In genomic region chr2:149765636-149766035, GRCh38 we compare ENCODE assay signal across 22 cellular contexts.
DNase-seq lines count a peak whose midpoint lies in the region; ATAC-seq, FAIRE-seq and TF ChIP-seq lines count a peak whose summit lies in the region.
"Had no signal": no experiment of that assay in that cellular context is flagged by ENCODE, and none has a peak within 500 bp of the region (broad histone marks: within the 10 kb centered on the region; RNA-seq: fewer than 3 reads in every experiment).

No MANE protein-coding gene starts in this region.

- no peak overlapping the region for H3K56ac ChIP-seq in H1 (replicated peaks; ENCODE audit: insufficient read length, low read depth, low read length)

- no TSS peak for BruUV-seq in HCT116 (replicated peaks; lab: Mats Ljungman, UMichigan)
- no TSS peak for BruUV-seq in Caco-2 (replicated peaks; lab: Mats Ljungman, UMichigan)

- H3K27me3 Mint-ChIP-seq in activated CD8-positive, alpha-beta T cell treated with anti-CD3 and anti-CD28 coated beads, Interleukin-2, amount 10 ng/mL, durations not matched to agents 7 days and 5 days (ENCODE audit: low read depth): no peaks in the 10 kb centered on the region
- H3K27me3 Mint-ChIP-seq in Caco-2 (ENCODE audit: insufficient read depth, unreplicated experiment): no peaks in the 10 kb centered on the region

- CTCF ChIA-PET in A549 (lab: Yijun Ruan, JAX) (no interaction called here), HCT116 (lab: Charles Lee) (no interaction called here), H1 (lab: Charles Lee; ENCODE audit: partially characterized antibody) (interaction anchor here (2.1 kb wide), 1 partner anchor 12 kb away, joined by 5 read pairs; no protein-coding TSS in a partner anchor), Caco-2 (lab: Charles Lee) (no interaction called here)
- CTCF ChIA-PET in activated CD8-positive, alpha-beta T cell treated with anti-CD3 and anti-CD28 coated beads, Interleukin-2, amount 10 ng/mL, durations not matched to agents 7 days and 5 days (lab: Charles Lee): no interaction called here

- peaks cover 3% of the 10 kb centered on the region for H3K9me3 Mint-ChIP-seq in activated CD8-positive, alpha-beta T cell treated with anti-CD3 and anti-CD28 coated beads, Interleukin-2, amount 10 ng/mL, durations not matched to agents 7 days and 5 days (ENCODE audit: insufficient read depth)
- no peaks in the 10 kb centered on the region for H3K9me3 Mint-ChIP-seq in Caco-2 (ENCODE audit: unreplicated experiment)

- no peak overlapping the region for H3K23ac ChIP-seq in H1 (ENCODE audit: insufficient read length)

- H2BK20ac ChIP-seq in H1 (ENCODE audit: low read length): no peak overlapping the region

- no peaks in the 10 kb centered on the region for H3K36me3 Mint-ChIP-seq in activated CD8-positive, alpha-beta T cell treated with anti-CD3 and anti-CD28 coated beads, Interleukin-2, amount 10 ng/mL, durations not matched to agents 7 days and 5 days (ENCODE audit: low read depth)
- H3K36me3 Mint-ChIP-seq in Caco-2 (ENCODE audit: insufficient read depth, unreplicated experiment): no peaks in the 10 kb centered on the region

- no peaks in the 10 kb centered on the region for H3K79me2 ChIP-seq in HCT116 (ENCODE audit: insufficient read depth, low read length)
- H3K79me2 ChIP-seq in H1 (ENCODE audit: control insufficient read depth in 1 of 2, insufficient read depth in 2 of 2, low read length in 2 of 2): no peaks in the 10 kb centered on the region

- no peak overlapping the region for H4K5ac ChIP-seq in H1 (ENCODE audit: insufficient read length, low read depth, low read length)

- H3K27me3 ChIP-seq in HCT116 (ENCODE audit: insufficient read depth, low read length) (no peaks in the 10 kb centered on the region), H1 (replicated peaks in 1 of 4; ENCODE audit: control insufficient read depth in 3 of 4, extremely low read depth in 1 of 4, insufficient read depth in 3 of 4, low read length in 3 of 4) (no peaks in the 10 kb centered on the region), Caco-2 (replicated peaks; ENCODE audit: control insufficient read depth, insufficient read depth, low read length) (no peaks in the 10 kb centered on the region)
- H3K27me3 ChIP-seq: BLaER1 treated with 17β-estradiol and CSF1 and Interleukin-3, amounts not matched to agents 10 nM and 100 nM; Peyer's patch had no signal

- H3K36me3 ChIP-seq in HCT116 (ENCODE audit: control insufficient read depth in 1 of 2, insufficient read depth in 2 of 2, low read length in 2 of 2) (no peaks in the 10 kb centered on the region), H1 (ENCODE audit: control insufficient read depth in 2 of 4, insufficient read depth in 4 of 4, low read length in 3 of 4) (no peaks in the 10 kb centered on the region), Caco-2 (ENCODE audit: control insufficient read depth, insufficient read depth, low read length) (no peaks in the 10 kb centered on the region)
- H3K36me3 ChIP-seq: BLaER1 treated with 17β-estradiol and CSF1 and Interleukin-3, amounts not matched to agents 10 nM and 100 nM; Peyer's patch had no signal

- ATAC-seq in A549 (no peak), HCT116 (no peak), HG03442 (IDR thresholded peaks at IDR 0.05; ENCODE audit: unreplicated experiment) (no peak), GM19035 (IDR thresholded peaks at IDR 0.05; ENCODE audit: unreplicated experiment) (no peak)
- no peak for ATAC-seq in activated CD8-positive, alpha-beta T cell treated with anti-CD3 and anti-CD28 coated beads, Interleukin-2, amount 10 ng/mL, durations not matched to agents 7 days and 5 days

- no peaks in the 10 kb centered on the region for H3K23me2 ChIP-seq in H1 (ENCODE audit: low read depth, low read length)

- H3K4me1 ChIP-seq in A549: peaks cover 43% of the 10 kb centered on the region
- peaks cover 18 to 20% of the 10 kb centered on the region in 2 experiments for H3K4me1 ChIP-seq in HCT116 (ENCODE audit: control insufficient read depth in 1 of 2, insufficient read depth in 2 of 2, low read length in 2 of 2)
- H3K4me1 ChIP-seq in H1 (replicated peaks in 1 of 4; ENCODE audit: control insufficient read depth in 3 of 4, insufficient read depth in 4 of 4, low read length in 3 of 4): no peaks in the 10 kb centered on the region
- H3K4me1 ChIP-seq in Caco-2: no peaks in the 10 kb centered on the region
- H3K4me1 ChIP-seq: BLaER1 treated with 17β-estradiol and CSF1 and Interleukin-3, amounts not matched to agents 10 nM and 100 nM; Peyer's patch had no signal

- no peak overlapping the region for H2AK5ac ChIP-seq in H1 (ENCODE audit: low read depth, low read length)

- no peak for TF ChIP-seq EP300 in A549 (IDR thresholded peaks at IDR 0.05)
- TF ChIP-seq EP300 in H1 (IDR thresholded peaks at IDR 0.05; ENCODE audit: borderline replicate concordance in 1 of 2, low read depth in 2 of 2, low read length in 2 of 2): no peak

- POLR2A ChIA-PET in A549 (lab: Yijun Ruan, JAX): no interaction called here
- POLR2A ChIA-PET in HCT116 (lab: Charles Lee): no interaction called here
- POLR2A ChIA-PET in H1 (lab: Charles Lee; ENCODE audit: partially characterized antibody): no interaction called here
- POLR2A ChIA-PET in activated CD8-positive, alpha-beta T cell treated with anti-CD3 and anti-CD28 coated beads, Interleukin-2, amount 10 ng/mL, durations not matched to agents 7 days and 5 days (lab: Charles Lee): no interaction called here
- POLR2A ChIA-PET in Caco-2 (lab: Charles Lee): no interaction called here

- H2AFZ ChIP-seq in HCT116 (ENCODE audit: low read depth, low read length, poor library complexity, severe bottlenecking) (no peak overlapping the region), H1 (ENCODE audit: low read length) (no peak overlapping the region)

- no peak overlapping the region for H3K27ac Mint-ChIP-seq in activated CD8-positive, alpha-beta T cell treated with anti-CD3 and anti-CD28 coated beads, Interleukin-2, amount 10 ng/mL, durations not matched to agents 7 days and 5 days
- no peak overlapping the region for H3K27ac Mint-ChIP-seq in Caco-2 (ENCODE audit: unreplicated experiment)
- H3K27ac Mint-ChIP-seq: CD8-positive, alpha-beta memory T cell had no signal

- no peak overlapping the region for H2BK5ac ChIP-seq in H1 (ENCODE audit: low read depth, low read length)

- no peak overlapping the region for H2BK12ac ChIP-seq in H1 (ENCODE audit: low read depth, low read length)

- no peaks in the 10 kb centered on the region for H3K9me2 ChIP-seq in HCT116 (ENCODE audit: insufficient read depth)
- H3K9me2 ChIP-seq: SK-N-SH had no signal

- FAIRE-seq in A549 (lab: Jason Lieb, UNC) (no peak), H1 (lab: Jason Lieb, UNC) (no peak)
- FAIRE-seq: A204.1 had no signal

- H3K4ac ChIP-seq in H1 (replicated peaks; ENCODE audit: insufficient read length, low read depth, low read length): no peak overlapping the region

- H4K91ac ChIP-seq in H1 (replicated peaks; ENCODE audit: insufficient read length, low read length): no peak overlapping the region

- no peak overlapping the region for H3K14ac ChIP-seq in H1 (ENCODE audit: insufficient read length)

- TF ChIP-seq RAD21 in A549 (conservative IDR thresholded peaks at IDR 0.05 in 1 of 2, IDR thresholded peaks at IDR 0.05 in 1 of 2): peak in 1 of 2 experiments; percentile 33; a peak in 3 of 5 replicates
- TF ChIP-seq RAD21 in HCT116 (IDR thresholded peaks at IDR 0.05; ENCODE audit: low read depth): peak; percentile 35; the same call in 1 of the 2 replicates
- TF ChIP-seq RAD21 in H1 (IDR thresholded peaks at IDR 0.05 in 1 of 2, conservative IDR thresholded peaks at IDR 0.05 in 1 of 2; ENCODE audit: low read depth in 2 of 2, low read length in 2 of 2): peak; percentile 14 to 38; a peak in 3 of 4 replicates

- H3K9me3 ChIP-seq in A549: no peaks in the 10 kb centered on the region
- H3K9me3 ChIP-seq in HCT116 (ENCODE audit: control insufficient read depth in 1 of 2, insufficient read depth in 1 of 2, low read depth in 1 of 2, low read length in 2 of 2): no peaks in the 10 kb centered on the region
- H3K9me3 ChIP-seq in H1 (ENCODE audit: insufficient read depth in 2 of 2, low read depth in 1 of 2, low read length in 1 of 2): no peaks in the 10 kb centered on the region
- H3K9me3 ChIP-seq in Caco-2: no peaks in the 10 kb centered on the region
- H3K9me3 ChIP-seq: BLaER1 treated with 17β-estradiol and CSF1 and Interleukin-3, amounts not matched to agents 10 nM and 100 nM; Peyer's patch; SK-N-SH had no signal

- no peaks in the 10 kb centered on the region for H3K79me1 ChIP-seq in H1 (ENCODE audit: low read depth, low read length)

- H3K27ac ChIP-seq in A549 (no peak overlapping the region), HCT116 (ENCODE audit: low read depth, low read length) (no peak overlapping the region), H1 (ENCODE audit: low read depth, low read length) (no peak overlapping the region)
- H3K27ac ChIP-seq: BLaER1 treated with 17β-estradiol and CSF1 and Interleukin-3, amounts not matched to agents 10 nM and 100 nM; Peyer's patch had no signal

- H2BK15ac ChIP-seq in H1 (ENCODE audit: low read length): no peak overlapping the region

- TF ChIP-seq POLR2A in A549 (IDR thresholded peaks at IDR 0.05; ENCODE audit: low read length) (no peak), HCT116 (IDR thresholded peaks at IDR 0.05; ENCODE audit: borderline replicate concordance, extremely low read depth, insufficient read depth, insufficient read length) (no peak), H1 (IDR thresholded peaks at IDR 0.05; ENCODE audit: control extremely low read depth in 1 of 2, low read depth in 2 of 2, low read length in 2 of 2) (no peak)

- RAD21 ChIA-PET in HCT116 (lab: Charles Lee; ENCODE audit: low non-redundant PET in 1 of 2, low total read pairs in 2 of 2, uncharacterized antibody in 2 of 2, unreplicated experiment in 2 of 2): no interaction called here

- no peak; the same call in 2 of the 3 replicates for TF ChIP-seq CTCF in A549 (IDR thresholded peaks at IDR 0.05)
- no peak for TF ChIP-seq CTCF in HCT116 (IDR thresholded peaks at IDR 0.05 in 2 of 3, conservative IDR thresholded peaks at IDR 0.05 in 1 of 3; ENCODE audit: borderline replicate concordance in 1 of 3, insufficient read depth in 1 of 3, low read depth in 2 of 3, low read length in 2 of 3)
- TF ChIP-seq CTCF in H1 (IDR thresholded peaks at IDR 0.05; ENCODE audit: control extremely low read depth in 1 of 3, insufficient read depth in 1 of 3, low read depth in 1 of 3, low read length in 3 of 3): no peak
- no peak for TF ChIP-seq CTCF in Caco-2 (IDR thresholded peaks at IDR 0.05; ENCODE audit: insufficient read depth in 1 of 2, low read depth in 1 of 2, low read length in 1 of 2, severe bottlenecking in 1 of 2, unreplicated experiment in 1 of 2)

- intact Hi-C loops in HCT116 (cut with micrococcal nuclease) (no loop called here), Caco-2 (cut with micrococcal nuclease; ENCODE audit: unreplicated experiment) (loop anchor here (2.0 kb wide), 1 partner anchor 169 kb away; no protein-coding TSS in a partner anchor)

- no peak overlapping the region for H3K4me3 Mint-ChIP-seq in activated CD8-positive, alpha-beta T cell treated with anti-CD3 and anti-CD28 coated beads, Interleukin-2, amount 10 ng/mL, durations not matched to agents 7 days and 5 days
- no peak overlapping the region for H3K4me3 Mint-ChIP-seq in Caco-2 (ENCODE audit: unreplicated experiment)
- H3K4me3 Mint-ChIP-seq: CD8-positive, alpha-beta memory T cell had no signal

- H4K20me1 ChIP-seq in HCT116 (ENCODE audit: insufficient read depth) (no peaks in the 10 kb centered on the region; the same call in 1 of the 2 replicates), H1 (replicated peaks in 1 of 2; ENCODE audit: control insufficient read depth in 1 of 2, insufficient read depth in 2 of 2, low read length in 2 of 2) (no peaks in the 10 kb centered on the region)
- H4K20me1 ChIP-seq: BLaER1 treated with 17β-estradiol and CSF1 and Interleukin-3, amounts not matched to agents 10 nM and 100 nM had no signal

- H3K4me3 ChIP-seq in A549: no peak overlapping the region
- no peak overlapping the region for H3K4me3 ChIP-seq in HCT116 (replicated peaks in 1 of 2; ENCODE audit: low read depth in 1 of 2, low read length in 2 of 2)
- H3K4me3 ChIP-seq in H1 (ENCODE audit: extremely low read depth in 1 of 4, insufficient read depth in 2 of 4, low read depth in 3 of 4, low read length in 4 of 4): no peak overlapping the region
- no peak overlapping the region for H3K4me3 ChIP-seq in Caco-2 (ENCODE audit: low read depth, low read length)
- H3K4me3 ChIP-seq: BLaER1 treated with 17β-estradiol and CSF1 and Interleukin-3, amounts not matched to agents 10 nM and 100 nM; Peyer's patch had no signal

- H2BK120ac ChIP-seq in H1 (replicated peaks; ENCODE audit: low read depth, low read length): no peak overlapping the region

- no peak overlapping the region for H3K4me2 ChIP-seq in A549
- H3K4me2 ChIP-seq in HCT116 (ENCODE audit: low read length): no peak overlapping the region
- no peak overlapping the region for H3K4me2 ChIP-seq in H1 (ENCODE audit: insufficient read depth in 1 of 2, low read depth in 2 of 2, low read length in 2 of 2)
- H3K4me2 ChIP-seq: BLaER1 treated with 17β-estradiol and CSF1 and Interleukin-3, amounts not matched to agents 10 nM and 100 nM; SK-N-SH had no signal

- DNase-seq in A549 (ENCODE audit: low read depth in 1 of 2, low spot score in 1 of 2) (no peak), HCT116 (ENCODE audit: low read depth, low spot score) (no peak), NCI-H2171 (lab: John Stamatoyannopoulos, UW) (peak; percentile 28), H1 (ENCODE audit: low read depth in 1 of 2, low spot score in 2 of 2) (no peak), Caco-2 (no peak)
- DNase-seq in activated CD8-positive, alpha-beta T cell treated with anti-CD3 and anti-CD28 coated beads, Interleukin-2, amount 10 ng/mL, durations not matched to agents 7 days and 5 days: no peak
- DNase-seq: CD8-positive, alpha-beta memory T cell; HCEC 1CT; KBM-7; NCI-H1092; NCI-H2029; NCI-H226; NCI-H526 treated with DMSO at 0.1 percent for 48 hours; Peyer's patch; Right ventricle myocardium superior; SK-N-SH; T-helper 1 cell; T1000 had no signal

- H3K9ac ChIP-seq in HCT116 (ENCODE audit: low read length) (no peak overlapping the region), H1 (replicated peaks in 1 of 4; ENCODE audit: extremely low read depth in 1 of 4, low read depth in 3 of 4, low read length in 3 of 4) (no peak overlapping the region)
- H3K9ac ChIP-seq: BLaER1 treated with 17β-estradiol and CSF1 and Interleukin-3, amounts not matched to agents 10 nM and 100 nM; SK-N-SH had no signal

- H3K18ac ChIP-seq in H1 (ENCODE audit: extremely low read depth, low read length): no peak overlapping the region

- H3K4me1 Mint-ChIP-seq in activated CD8-positive, alpha-beta T cell treated with anti-CD3 and anti-CD28 coated beads, Interleukin-2, amount 10 ng/mL, durations not matched to agents 7 days and 5 days (ENCODE audit: low read depth): no peaks in the 10 kb centered on the region
- H3K4me1 Mint-ChIP-seq in Caco-2 (ENCODE audit: low read depth, unreplicated experiment): no peaks in the 10 kb centered on the region
- H3K4me1 Mint-ChIP-seq: CD8-positive, alpha-beta memory T cell had no signal

- H4K8ac ChIP-seq in H1 (ENCODE audit: extremely low read depth, insufficient read depth, low read length): no peak overlapping the region
